ENCODE assay signal across 10 cellular contexts in the genomic region with DNA sequence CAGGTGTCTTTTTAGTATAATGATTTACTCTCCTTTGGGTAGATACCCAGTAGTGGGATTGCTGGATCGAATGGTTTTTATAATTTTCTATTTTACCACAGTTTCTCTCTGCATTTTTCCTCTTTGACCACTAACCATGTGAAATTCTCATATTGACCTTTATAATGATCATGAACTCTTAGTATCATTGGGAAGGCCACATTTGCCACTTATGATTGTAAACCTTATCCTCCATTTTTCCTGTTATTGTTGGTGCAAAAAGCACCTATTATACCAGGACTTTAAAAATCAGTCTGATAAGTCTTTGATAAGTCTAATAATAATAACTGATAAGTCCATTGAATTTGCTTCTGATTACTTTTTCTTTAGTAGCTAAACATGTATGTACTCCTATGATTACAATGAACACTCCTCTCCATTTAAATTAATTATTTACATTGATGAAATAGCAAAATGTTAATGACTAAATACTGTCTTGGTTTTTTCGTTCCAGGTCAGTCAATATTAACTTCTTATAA. TPM values are rescaled to one million over a fixed set of nuclear protein-coding genes. Genes with fewer than 3 reads are reported as not detected.
DNase-seq lines count a peak whose midpoint lies in the region; ATAC-seq and TF ChIP-seq lines count a peak whose summit lies in the region.
"Had no signal": no experiment of that assay in that cellular context is flagged by ENCODE, and none has a peak within 500 bp of the region (broad histone marks: within the 10 kb centered on the region; RNA-seq: fewer than 3 reads in every experiment).

No MANE protein-coding gene starts in this region.

- H3K27me3 ChIP-seq in CD4-positive, alpha-beta T cell (ENCODE audit: control insufficient read depth, insufficient read depth, low read length), result no peaks in the 10 kb centered on the region
- no peaks in the 10 kb centered on the region for H3K27me3 ChIP-seq in Panc1 (ENCODE audit: control insufficient read depth, insufficient read depth, low read length)
- no peaks in the 10 kb centered on the region for H3K27me3 ChIP-seq in duodenal mucosa (ENCODE audit: control insufficient read depth in 1 of 2, insufficient read depth in 2 of 2, low read length in 2 of 2)
- H3K27me3 ChIP-seq in neutrophil, result no peaks in the 10 kb centered on the region

- DNase-seq in CD4-positive, alpha-beta T cell, result no peak
- no peak for DNase-seq in Panc1 (ENCODE audit: low read depth, low spot score)
- DNase-seq in amygdala (lab: John Stamatoyannopoulos, UW), result no peak
- DNase-seq in NOMO-1 treated with DMSO at 0.1 percent for 48 hours (lab: John Stamatoyannopoulos, UW; ENCODE audit: unreplicated experiment), result no peak
- no peak for DNase-seq in OCI-M1 (lab: John Stamatoyannopoulos, UW)
- DNase-seq in WTC11 (ENCODE audit: low spot score), result no peak
- DNase-seq: activated gamma-delta T cell treated with Interleukin-2 at 50 U/mL for 16 hours had no signal

- peak overlapping the region; percentile 83 for H3K4me3 Mint-ChIP-seq in CD4-positive, alpha-beta T cell
- no peak overlapping the region for H3K4me3 Mint-ChIP-seq in WTC11

- H3K36me3 ChIP-seq in Panc1 (ENCODE audit: control insufficient read depth, insufficient read depth, low read length) (peaks cover 8% of the 10 kb centered on the region), duodenal mucosa (ENCODE audit: control insufficient read depth in 1 of 2, insufficient read depth in 2 of 2, low read length in 2 of 2) (peaks cover 30 to 32% of the 10 kb centered on the region in 2 donors), neutrophil (peaks cover 85% of the 10 kb centered on the region)

- peaks cover 55% of the 10 kb centered on the region for H3K36me3 Mint-ChIP-seq in CD4-positive, alpha-beta T cell (ENCODE audit: low read depth)
- H3K36me3 Mint-ChIP-seq in WTC11, result no peaks in the 10 kb centered on the region

- CTCF ChIA-PET in CD4-positive, alpha-beta T cell (lab: Charles Lee), result interaction anchor here (0.6 to 1.5 kb wide), 16 partner anchors 8 to 80 kb away, joined by 3 to 32 read pairs (median 4); a partner anchor contains a TSS
- CTCF ChIA-PET in Panc1 (lab: Charles Lee) (interaction anchor here (0.6 to 0.7 kb wide), 2 partner anchors 9 to 73 kb away, joined by 5 to 9 read pairs; no protein-coding TSS in a partner anchor), WTC11 (lab: Charles Lee) (interaction anchor here (1.0 to 1.4 kb wide), 3 partner anchors 14 to 37 kb away, joined by 7 to 9 read pairs (median 8); no protein-coding TSS in a partner anchor)

- TF ChIP-seq CTCF in CD4-positive, alpha-beta T cell (IDR thresholded peaks at IDR 0.05), result no peak
- TF ChIP-seq CTCF in Panc1 (IDR thresholded peaks at IDR 0.05) (no peak), neutrophil (IDR thresholded peaks at IDR 0.05) (no peak), WTC11 (IDR thresholded peaks at IDR 0.05) (no peak)

- H3K27ac ChIP-seq in CD4-positive, alpha-beta T cell (ENCODE audit: low read depth, low read length), result peak overlapping the region; percentile 37
- H3K27ac ChIP-seq in Panc1 (ENCODE audit: low read length), result peak overlapping the region; percentile 100
- peak overlapping the region; percentile 10 for H3K27ac ChIP-seq in duodenal mucosa (ENCODE audit: low read depth, low read length)
- peak overlapping the region; percentile 97 for H3K27ac ChIP-seq in neutrophil

- no peak overlapping the region for H3K9ac ChIP-seq in duodenal mucosa (ENCODE audit: low read depth in 1 of 2, low read length in 2 of 2)

- H3K4me3 ChIP-seq in Panc1 (ENCODE audit: low read depth in 2 of 2, low read length in 2 of 2) (peak overlapping the region; percentile 5 to 99; a peak in 3 of 4 replicates), duodenal mucosa (ENCODE audit: low read depth in 1 of 2, low read length in 2 of 2) (no peak overlapping the region), neutrophil (ENCODE audit: low read depth in 1 of 2, low read length in 1 of 2) (peak overlapping the region; percentile 93 to 95)

- intact Hi-C loops in CD4-positive, alpha-beta T cell (cut with DNase I, micrococcal nuclease), result loop anchor here in 1 of 2 experiments (2.0 kb wide), 1 partner anchor 49 kb away; a partner anchor contains a TSS
- intact Hi-C loops in Panc1 (cut with micrococcal nuclease; ENCODE audit: unreplicated experiment), result no loop called here

- H3K27ac Mint-ChIP-seq in CD4-positive, alpha-beta T cell, result peak overlapping the region; percentile 96
- H3K27ac Mint-ChIP-seq in WTC11, result no peak overlapping the region

- H3K27me3 Mint-ChIP-seq in CD4-positive, alpha-beta T cell, result no peaks in the 10 kb centered on the region
- H3K27me3 Mint-ChIP-seq in WTC11 (ENCODE audit: low read depth), result no peaks in the 10 kb centered on the region

- no peaks in the 10 kb centered on the region for H3K9me3 ChIP-seq in CD4-positive, alpha-beta T cell (ENCODE audit: control insufficient read depth, low read length)
- H3K9me3 ChIP-seq in Panc1 (ENCODE audit: control insufficient read depth, insufficient read depth, low read depth, low read length) (no peaks in the 10 kb centered on the region), duodenal mucosa (ENCODE audit: control insufficient read depth in 1 of 2, low read length in 2 of 2) (no peaks in the 10 kb centered on the region), neutrophil (no peaks in the 10 kb centered on the region)

- ATAC-seq in CD4-positive, alpha-beta T cell (ENCODE audit: poor library complexity), result no peak
- no peak for ATAC-seq in Panc1
- no peak for ATAC-seq in WTC11
- ATAC-seq: left lobe of liver had no signal

- POLR2A ChIA-PET in CD4-positive, alpha-beta T cell (lab: Charles Lee), result interaction anchor here (1.5 kb wide), 5 partner anchors 9 to 68 kb away, joined by 3 to 33 read pairs (median 17); a partner anchor contains a TSS
- POLR2A ChIA-PET in Panc1 (lab: Charles Lee), result interaction anchor here (0.6 to 0.7 kb wide), 3 partner anchors 17 to 76 kb away, joined by 3 to 8 read pairs (median 4); no protein-coding TSS in a partner anchor
- POLR2A ChIA-PET in WTC11 (lab: Charles Lee), result interaction anchor here (0.7 to 1.0 kb wide), 3 partner anchors 10 to 76 kb away, joined by 3 to 4 read pairs (median 4); no protein-coding TSS in a partner anchor

- in situ Hi-C loops in Panc1 (cut with HindIII; ENCODE audit: low pct_unique_long_range_greater_than_20kb, low sequenced_read_pairs), result no loop called here

- peaks cover 94% of the 10 kb centered on the region for H3K4me1 ChIP-seq in Panc1 (ENCODE audit: control insufficient read depth, insufficient read depth, low read length)
- H3K4me1 ChIP-seq in duodenal mucosa (ENCODE audit: control insufficient read depth in 1 of 2, insufficient read depth in 2 of 2, low read length in 2 of 2), result peaks cover 47 to 50% of the 10 kb centered on the region in 2 donors
- peaks cover 91 to 95% of the 10 kb centered on the region in 2 experiments for H3K4me1 ChIP-seq in neutrophil (ENCODE audit: control insufficient read depth in 1 of 2, insufficient read depth in 1 of 2, low read depth in 1 of 2, low read length in 1 of 2)

- H3K4me1 Mint-ChIP-seq in CD4-positive, alpha-beta T cell (ENCODE audit: low read depth), result peaks cover 92% of the 10 kb centered on the region
- peaks cover 32% of the 10 kb centered on the region for H3K4me1 Mint-ChIP-seq in WTC11

- BruUV-seq in Panc1 (replicated peaks; lab: Mats Ljungman, UMichigan), result no TSS peak

- H3K9me3 Mint-ChIP-seq in CD4-positive, alpha-beta T cell, result no peaks in the 10 kb centered on the region
- H3K9me3 Mint-ChIP-seq in WTC11, result no peaks in the 10 kb centered on the region

TF ChIP-seq in WTC11, 78 proteins besides CTCF, POLR2A, EP300 and RAD21 (continues in another document):
- TF ChIP-seq, protein P1, sequence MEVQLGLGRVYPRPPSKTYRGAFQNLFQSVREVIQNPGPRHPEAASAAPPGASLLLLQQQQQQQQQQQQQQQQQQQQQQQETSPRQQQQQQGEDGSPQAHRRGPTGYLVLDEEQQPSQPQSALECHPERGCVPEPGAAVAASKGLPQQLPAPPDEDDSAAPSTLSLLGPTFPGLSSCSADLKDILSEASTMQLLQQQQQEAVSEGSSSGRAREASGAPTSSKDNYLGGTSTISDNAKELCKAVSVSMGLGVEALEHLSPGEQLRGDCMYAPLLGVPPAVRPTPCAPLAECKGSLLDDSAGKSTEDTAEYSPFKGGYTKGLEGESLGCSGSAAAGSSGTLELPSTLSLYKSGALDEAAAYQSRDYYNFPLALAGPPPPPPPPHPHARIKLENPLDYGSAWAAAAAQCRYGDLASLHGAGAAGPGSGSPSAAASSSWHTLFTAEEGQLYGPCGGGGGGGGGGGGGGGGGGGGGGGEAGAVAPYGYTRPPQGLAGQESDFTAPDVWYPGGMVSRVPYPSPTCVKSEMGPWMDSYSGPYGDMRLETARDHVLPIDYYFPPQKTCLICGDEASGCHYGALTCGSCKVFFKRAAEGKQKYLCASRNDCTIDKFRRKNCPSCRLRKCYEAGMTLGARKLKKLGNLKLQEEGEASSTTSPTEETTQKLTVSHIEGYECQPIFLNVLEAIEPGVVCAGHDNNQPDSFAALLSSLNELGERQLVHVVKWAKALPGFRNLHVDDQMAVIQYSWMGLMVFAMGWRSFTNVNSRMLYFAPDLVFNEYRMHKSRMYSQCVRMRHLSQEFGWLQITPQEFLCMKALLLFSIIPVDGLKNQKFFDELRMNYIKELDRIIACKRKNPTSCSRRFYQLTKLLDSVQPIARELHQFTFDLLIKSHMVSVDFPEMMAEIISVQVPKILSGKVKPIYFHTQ (CRISPR knock-in tag; IDR thresholded peaks at IDR 0.05), result no peak

RNA-seq across cellular contexts. Expression of a gene that starts 9.6 kb away (rescaled TPM):
- total RNA-seq in CD4-positive, alpha-beta T cell, result 100 to 1,000 TPM; 221 to 223 TPM
- total RNA-seq in Panc1 (2021; ENCODE audit: unreplicated experiment) (731 TPM), WTC11 (2021) (28.7 to 38.1 TPM (median 31.7 TPM) in 3 replicates)
- 190 TPM for polyA plus RNA-seq in Panc1 (2012; ENCODE audit: insufficient read length)

RNA-seq across cellular contexts. Expression of a gene that starts 45.8 kb away (rescaled TPM):
- 10 to 100 TPM; 19.4 to 25.3 TPM for total RNA-seq in CD4-positive, alpha-beta T cell
- total RNA-seq in Panc1 (2021; ENCODE audit: unreplicated experiment) (85.8 TPM), WTC11 (2021) (21.5 to 23.7 TPM (median 22.9 TPM) in 3 replicates)
- polyA plus RNA-seq in Panc1 (2012; ENCODE audit: insufficient read length), result 76.7 TPM

RNA-seq across cellular contexts. Expression of a gene that starts 49.7 kb away (rescaled TPM):
- total RNA-seq in CD4-positive, alpha-beta T cell, result 10 to 100 TPM; 40.0 to 40.8 TPM
- total RNA-seq in Panc1 (2021; ENCODE audit: unreplicated experiment) (9.8 TPM), WTC11 (2021) (1.5 to 2.5 TPM (median 1.7 TPM) in 3 replicates)
- 5.9 TPM for polyA plus RNA-seq in Panc1 (2012; ENCODE audit: insufficient read length)

Comparison
In these comparisons a context has a peak if more than half of its experiments do, and no peak if none do; other contexts are left out.
1. H3K27ac ChIP-seq: peak in every context shown above with its lines; median percentile 100 in Panc1; 97 in neutrophil; 37 in CD4-positive, alpha-beta T cell; 10 in duodenal mucosa.
2. H3K4me3 ChIP-seq: peak in Panc1 (2 of 2) and neutrophil (2 of 2); none in duodenal mucosa (0 of 2).